In genomic region chr16:53757971-53758609, GRCh38 we compare ENCODE assay signal across 28 cellular contexts. TPM values are rescaled to one million over a fixed set of nuclear protein-coding genes. Genes with fewer than 3 reads are reported as not detected.
DNase-seq lines count a peak whose midpoint lies in the region; ATAC-seq, FAIRE-seq and TF ChIP-seq lines count a peak whose summit lies in the region.
"Had no signal": no experiment of that assay in that cellular context is flagged by ENCODE, and none has a peak within 500 bp of the region (broad histone marks: within the 10 kb centered on the region; RNA-seq: fewer than 3 reads in every experiment).

No MANE protein-coding gene starts in this region.

- H3K9me3 Mint-ChIP-seq in activated naive CD8-positive, alpha-beta T cell treated with anti-CD3 and anti-CD28 coated beads, Interleukin-2, amount 50 U/mL, for 24 hours, result peaks cover 11% of the 10 kb centered on the region
- H3K9me3 Mint-ChIP-seq: activated T-helper 17 cell treated with anti-CD3 and anti-CD28 coated beads, Interleukin-2, amount 50 U/mL, for 72 hours; T-helper 2 cell treated with Interferon-gamma antibody and Interleukin-4, amounts not matched to agents 5 μg/mL and 100 μg/mL, for 36 hours; type B pancreatic cell had no signal

- H3K27ac ChIP-seq in ectodermal cell (ENCODE audit: insufficient read depth, low read depth, low read length, poor library complexity, severe bottlenecking) (peak overlapping the region; percentile 52), pancreas (peak overlapping the region in 3 of 4 donors; percentile 8 to 69 (median 55)), lower lobe of right lung (no peak overlapping the region)
- H3K27ac ChIP-seq: heart right ventricle, skin epidermis had no signal

- no peaks in the 10 kb centered on the region for H3K27me3 Mint-ChIP-seq in activated naive CD8-positive, alpha-beta T cell treated with anti-CD3 and anti-CD28 coated beads, Interleukin-2, amount 50 U/mL, for 24 hours
- H3K27me3 Mint-ChIP-seq: activated T-helper 17 cell treated with anti-CD3 and anti-CD28 coated beads, Interleukin-2, amount 50 U/mL, for 72 hours; naive thymus-derived CD8-positive, alpha-beta T cell; stimulated activated naive B cell treated with anti-CD40 and anti-IgM and Interleukin-4, amounts not matched to agents 10 μg/mL and 1 μg/mL and 100 μg/mL, for 72 hours; type B pancreatic cell had no signal

- DNase-seq in NCI-H1105 treated with DMSO at 0.1 percent for 48 hours (lab: John Stamatoyannopoulos, UW), result peak; percentile 14
- no peak for DNase-seq in NCI-H1105 (lab: John Stamatoyannopoulos, UW)
- DNase-seq in NCI-H524 treated with DMSO at 0.1 percent for 48 hours (lab: John Stamatoyannopoulos, UW), result peak; percentile 33
- DNase-seq in pancreas, result no peak
- DNase-seq in lower lobe of right lung, result no peak
- no peak for DNase-seq in activated naive CD8-positive, alpha-beta T cell treated with anti-CD3 and anti-CD28 coated beads, Interleukin-2, amount 50 U/mL, for 24 hours
- DNase-seq: activated CD4-positive, alpha-beta T cell treated with anti-CD3 and anti-CD28 coated beads for 4 hours; activated naive CD4-positive, alpha-beta T cell treated with anti-CD3 and anti-CD28 coated beads, Interleukin-2, amount 50 U/mL, for 16 hours; amygdala; DMS79 treated with DMSO at 0.1 percent for 48 hours; foreskin melanocyte; GDM1; HCEC 1CT; heart right ventricle; IMR-90; naive thymus-derived CD8-positive, alpha-beta T cell; NCI-H2081; retina; Right ventricle myocardium superior; stimulated activated naive B cell treated with anti-CD40 and anti-IgM and Interleukin-4, amounts not matched to agents 10 μg/mL and 1 μg/mL and 100 μg/mL, for 72 hours; substantia nigra had no signal

- no peak for FAIRE-seq in pancreas (lab: Jason Lieb, UNC)

- peaks cover 13% of the 10 kb centered on the region for H3K4me1 Mint-ChIP-seq in activated naive CD8-positive, alpha-beta T cell treated with anti-CD3 and anti-CD28 coated beads, Interleukin-2, amount 50 U/mL, for 24 hours

- intact Hi-C loops in pancreas (cut with DNase I) (no loop called here), lower lobe of right lung (cut with DNase I) (no loop called here)

- H3K9me3 ChIP-seq in ectodermal cell (ENCODE audit: control insufficient read depth, low read length) (no peaks in the 10 kb centered on the region), pancreas (no peaks in the 10 kb centered on the region), lower lobe of right lung (no peaks in the 10 kb centered on the region)

- H3K36me3 Mint-ChIP-seq in activated naive CD8-positive, alpha-beta T cell treated with anti-CD3 and anti-CD28 coated beads, Interleukin-2, amount 50 U/mL, for 24 hours (ENCODE audit: low read depth), result peaks cover 3% of the 10 kb centered on the region

- H3K4me1 ChIP-seq in ectodermal cell (ENCODE audit: control insufficient read depth, insufficient read depth, low read length), result peaks cover 25% of the 10 kb centered on the region
- H3K4me1 ChIP-seq in pancreas, result peaks cover 17 to 45% (median 39%) of the 10 kb centered on the region in 3 donors
- peaks cover 4% of the 10 kb centered on the region for H3K4me1 ChIP-seq in lower lobe of right lung

- no peak overlapping the region for H3K27ac Mint-ChIP-seq in activated naive CD8-positive, alpha-beta T cell treated with anti-CD3 and anti-CD28 coated beads, Interleukin-2, amount 50 U/mL, for 24 hours
- H3K27ac Mint-ChIP-seq: activated T-helper 17 cell treated with anti-CD3 and anti-CD28 coated beads, Interleukin-2, amount 50 U/mL, for 72 hours; stimulated activated naive B cell treated with anti-CD40 and anti-IgM and Interleukin-4, amounts not matched to agents 10 μg/mL and 1 μg/mL and 100 μg/mL, for 72 hours; T-helper 2 cell treated with Interferon-gamma antibody and Interleukin-4, amounts not matched to agents 5 μg/mL and 100 μg/mL, for 36 hours; type B pancreatic cell had no signal

- no peak for TF ChIP-seq CTCF in pancreas (IDR thresholded peaks at IDR 0.05)
- TF ChIP-seq CTCF in lower lobe of right lung (IDR thresholded peaks at IDR 0.05), result no peak

- ATAC-seq in pancreas (no peak), lower lobe of right lung (no peak), HG02678 (IDR thresholded peaks at IDR 0.05; ENCODE audit: unreplicated experiment) (no peak)
- no peak for ATAC-seq in activated naive CD8-positive, alpha-beta T cell treated with anti-CD3 and anti-CD28 coated beads, Interleukin-2, amount 50 U/mL, for 24 hours
- ATAC-seq: activated T-helper 17 cell treated with anti-CD3 and anti-CD28 coated beads, Interleukin-2, amount 50 U/mL, for 72 hours; heart right ventricle; naive thymus-derived CD8-positive, alpha-beta T cell; stimulated activated naive B cell treated with anti-CD40 and anti-IgM and Interleukin-4, amounts not matched to agents 10 μg/mL and 1 μg/mL and 100 μg/mL, for 72 hours had no signal

- H3K27me3 ChIP-seq in ectodermal cell (ENCODE audit: control insufficient read depth, insufficient read depth, low read length, poor library complexity, severe bottlenecking) (no peaks in the 10 kb centered on the region), pancreas (no peaks in the 10 kb centered on the region), lower lobe of right lung (ENCODE audit: low read depth) (no peaks in the 10 kb centered on the region)
- H3K27me3 ChIP-seq: heart right ventricle had no signal

- no peak overlapping the region for H3K4me3 Mint-ChIP-seq in activated naive CD8-positive, alpha-beta T cell treated with anti-CD3 and anti-CD28 coated beads, Interleukin-2, amount 50 U/mL, for 24 hours
- H3K4me3 Mint-ChIP-seq: activated T-helper 17 cell treated with anti-CD3 and anti-CD28 coated beads, Interleukin-2, amount 50 U/mL, for 72 hours; naive thymus-derived CD8-positive, alpha-beta T cell; stimulated activated naive B cell treated with anti-CD40 and anti-IgM and Interleukin-4, amounts not matched to agents 10 μg/mL and 1 μg/mL and 100 μg/mL, for 72 hours; T-helper 2 cell treated with Interferon-gamma antibody and Interleukin-4, amounts not matched to agents 5 μg/mL and 100 μg/mL, for 36 hours; type B pancreatic cell had no signal

- WGBS in ectodermal cell, 2 experiments, result 84 to 88% methylated on average over 3 to 4 of the region's 4 CpGs
- WGBS in pancreas, 2 donors, result 47 to 50% methylated on average over 4 of the region's 4 CpGs

- H3K4me3 ChIP-seq in ectodermal cell (ENCODE audit: insufficient read depth, low read depth, low read length) (no peak overlapping the region), pancreas (no peak overlapping the region), lower lobe of right lung (no peak overlapping the region)
- H3K4me3 ChIP-seq: heart right ventricle, lung, skin epidermis had no signal

- H3K36me3 ChIP-seq in ectodermal cell (ENCODE audit: control insufficient read depth, insufficient read depth, low read length) (no peaks in the 10 kb centered on the region), pancreas (no peaks in the 10 kb centered on the region), lower lobe of right lung (no peaks in the 10 kb centered on the region)
- H3K36me3 ChIP-seq: heart right ventricle had no signal

RNA-seq across cellular contexts. Expression of gene FTO, which starts 54.1 kb away (rescaled TPM):
- 107 TPM for polyA plus RNA-seq in ectodermal cell (2013, experiment 1 of 4)
- 107 TPM for polyA plus RNA-seq in ectodermal cell (2013, experiment 2 of 4)
- polyA plus RNA-seq in ectodermal cell (2013, experiment 3 of 4), result 69.2 TPM
- 75.9 TPM for polyA plus RNA-seq in ectodermal cell (2013, experiment 4 of 4)
- total RNA-seq in pancreas, result 10 to 100 TPM; 30.1 to 45.0 (median 34.8) TPM
- 10 to 100 TPM in 1 of 2 donors, 1 to 10 TPM in 1; 7.6 to 19.0 TPM for polyA plus RNA-seq in pancreas
- 98.6 TPM for total RNA-seq in lower lobe of right lung

RNA-seq across cellular contexts. Expression of gene RPGRIP1L, which starts 54.4 kb away (rescaled TPM):
- polyA plus RNA-seq in ectodermal cell (2013, experiment 1 of 4), result 23.6 TPM
- 23.1 TPM for polyA plus RNA-seq in ectodermal cell (2013, experiment 2 of 4)
- 15.6 TPM for polyA plus RNA-seq in ectodermal cell (2013, experiment 3 of 4)
- polyA plus RNA-seq in ectodermal cell (2013, experiment 4 of 4), result 16.7 TPM
- total RNA-seq in pancreas, result 1 to 10 TPM; 1.4 to 5.2 (median 2.0) TPM
- polyA plus RNA-seq in pancreas, result 1 to 10 TPM; 1.1 to 1.6 TPM
- 6.6 TPM for total RNA-seq in lower lobe of right lung

Comparison
In these comparisons a context has a peak if more than half of its experiments do, and no peak if none do; other contexts are left out.
1. DNase-seq: peak in NCI-H1105 treated with DMSO at 0.1 percent for 48 hours (single experiment) and NCI-H524 treated with DMSO at 0.1 percent for 48 hours (single experiment); none in NCI-H1105 (single experiment), pancreas (0 of 6), lower lobe of right lung (single experiment) and activated naive CD8-positive, alpha-beta T cell treated with anti-CD3 and anti-CD28 coated beads, Interleukin-2, amount 50 U/mL, for 24 hours (single experiment).